8 cellular contexts compared by ENCODE assay signal in the genomic region with DNA sequence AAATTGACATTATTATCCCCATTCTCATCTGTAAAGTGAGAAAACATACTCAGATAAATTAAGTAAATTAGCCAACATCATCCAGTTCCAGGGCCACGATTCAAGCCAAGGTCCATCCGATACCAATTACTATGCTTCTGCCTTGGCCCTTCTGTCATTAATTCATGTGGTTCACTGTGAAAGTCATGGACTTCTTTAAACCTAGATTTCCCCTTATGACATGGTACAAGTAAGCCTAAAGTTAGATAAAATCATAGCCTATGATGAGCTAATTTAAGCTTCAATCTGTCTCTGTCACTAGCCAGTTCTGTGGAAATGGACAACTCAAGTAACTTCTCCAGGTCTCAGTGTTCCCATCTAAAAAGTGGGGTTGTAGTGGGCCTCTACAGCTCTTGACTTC.
DNase-seq lines count a peak whose midpoint lies in the region; ATAC-seq, FAIRE-seq and TF ChIP-seq lines count a peak whose summit lies in the region.
"Had no signal": no experiment of that assay in that cellular context is flagged by ENCODE, and none has a peak within 500 bp of the region (broad histone marks: within the 10 kb centered on the region; RNA-seq: fewer than 3 reads in every experiment).

No MANE protein-coding gene starts in this region.

- ATAC-seq in GM18505 (IDR thresholded peaks at IDR 0.05; ENCODE audit: unreplicated experiment), result no peak
- ATAC-seq in stimulated activated memory B cell treated with anti-CD40 and anti-IgM and Interleukin-4, amounts not matched to agents 10 μg/mL and 1 μg/mL and 100 μg/mL, for 72 hours, result no peak
- no peak for ATAC-seq in HG02571 (IDR thresholded peaks at IDR 0.05; ENCODE audit: unreplicated experiment)

- H3K36me3 ChIP-seq in keratinocyte (ENCODE audit: control insufficient read depth in 2 of 2, extremely low read depth in 1 of 2, insufficient read depth in 2 of 2, low read length in 2 of 2), result no peaks in the 10 kb centered on the region
- H3K36me3 ChIP-seq in kidney (ENCODE audit: control insufficient read depth in 1 of 2, insufficient read depth in 2 of 2, low read length in 2 of 2), result no peaks in the 10 kb centered on the region

- H3K4me3 ChIP-seq in keratinocyte (ENCODE audit: control insufficient read depth in 2 of 3, extremely low read depth in 1 of 3, insufficient read depth in 2 of 3, low read depth in 1 of 3, low read length in 3 of 3) (peak overlapping the region; percentile 16 to 47 (median 36)), kidney (ENCODE audit: low read length in 2 of 2) (no peak overlapping the region)

- FAIRE-seq in keratinocyte (lab: Jason Lieb, UNC), result peak; percentile 56
- no peak for FAIRE-seq in GM19239 (lab: Jason Lieb, UNC)
- FAIRE-seq in kidney (lab: Jason Lieb, UNC), result no peak

- TF ChIP-seq POLR2A in GM18505 (IDR thresholded peaks at IDR 0.05; ENCODE audit: borderline replicate concordance, extremely low read depth, insufficient read depth, insufficient read length), result peak; percentile 29

- CTCF ChIA-PET in activated CD4-positive, alpha-beta memory T cell treated with anti-CD3 and anti-CD28 coated beads for 36 hours (lab: Charles Lee), result no interaction called here

- no peaks in the 10 kb centered on the region for H3K27me3 ChIP-seq in keratinocyte (ENCODE audit: control insufficient read depth, extremely low read depth, insufficient read depth, low read length)

- peak overlapping the region; percentile 82 for H3K4me2 ChIP-seq in keratinocyte (ENCODE audit: control insufficient read depth, extremely low read depth, insufficient read depth, low read depth, low read length)

- H3K27ac ChIP-seq in keratinocyte (ENCODE audit: control insufficient read depth, insufficient read depth, low read length), result peak overlapping the region; percentile 98
- peak overlapping the region in 1 of 2 donors; percentile 57 for H3K27ac ChIP-seq in kidney (ENCODE audit: low read depth in 2 of 2, low read length in 2 of 2)

- H3K36me3 Mint-ChIP-seq in activated CD4-positive, alpha-beta memory T cell treated with anti-CD3 and anti-CD28 coated beads for 36 hours, result no peaks in the 10 kb centered on the region
- no peaks in the 10 kb centered on the region for H3K36me3 Mint-ChIP-seq in stimulated activated memory B cell treated with anti-CD40 and anti-IgM and Interleukin-4, amounts not matched to agents 10 μg/mL and 1 μg/mL and 100 μg/mL, for 72 hours

- no peak for TF ChIP-seq CTCF in keratinocyte (optimal IDR thresholded peaks at IDR 0.05 in 1 of 3, IDR thresholded peaks at IDR 0.05 in 1 of 3, conservative IDR thresholded peaks at IDR 0.05 in 1 of 3; ENCODE audit: extremely low read depth in 1 of 3, insufficient read depth in 2 of 3, low read length in 3 of 3)
- no peak for TF ChIP-seq CTCF in kidney (IDR thresholded peaks at IDR 0.05; ENCODE audit: borderline replicate concordance, extremely low read depth, insufficient read depth)

- H3K4me1 Mint-ChIP-seq in activated CD4-positive, alpha-beta memory T cell treated with anti-CD3 and anti-CD28 coated beads for 36 hours (ENCODE audit: low read depth), result peaks cover 55% of the 10 kb centered on the region
- H3K4me1 Mint-ChIP-seq in stimulated activated memory B cell treated with anti-CD40 and anti-IgM and Interleukin-4, amounts not matched to agents 10 μg/mL and 1 μg/mL and 100 μg/mL, for 72 hours, result peaks cover 83% of the 10 kb centered on the region

- H4K20me1 ChIP-seq in keratinocyte (ENCODE audit: control insufficient read depth, extremely low read depth, insufficient read depth, low read length), result no peaks in the 10 kb centered on the region

- H3K9me3 Mint-ChIP-seq in activated CD4-positive, alpha-beta memory T cell treated with anti-CD3 and anti-CD28 coated beads for 36 hours, result no peaks in the 10 kb centered on the region
- H3K9me3 Mint-ChIP-seq in stimulated activated memory B cell treated with anti-CD40 and anti-IgM and Interleukin-4, amounts not matched to agents 10 μg/mL and 1 μg/mL and 100 μg/mL, for 72 hours, result no peaks in the 10 kb centered on the region
- H3K9me3 Mint-ChIP-seq: neural crest cell had no signal

- no peak overlapping the region for H3K4me3 Mint-ChIP-seq in activated CD4-positive, alpha-beta memory T cell treated with anti-CD3 and anti-CD28 coated beads for 36 hours
- peak overlapping the region; percentile 86 for H3K4me3 Mint-ChIP-seq in stimulated activated memory B cell treated with anti-CD40 and anti-IgM and Interleukin-4, amounts not matched to agents 10 μg/mL and 1 μg/mL and 100 μg/mL, for 72 hours

- H3K79me2 ChIP-seq in keratinocyte (ENCODE audit: control insufficient read depth, insufficient read depth, low read length), result no peaks in the 10 kb centered on the region

- no peaks in the 10 kb centered on the region for H3K9me3 ChIP-seq in keratinocyte (ENCODE audit: control insufficient read depth, low read depth, low read length)
- H3K9me3 ChIP-seq in kidney (ENCODE audit: control insufficient read depth in 1 of 2, low read length in 2 of 2), result no peaks in the 10 kb centered on the region

- POLR2A ChIA-PET in activated CD4-positive, alpha-beta memory T cell treated with anti-CD3 and anti-CD28 coated beads for 36 hours (lab: Charles Lee), result no interaction called here

- DNase-seq in activated CD4-positive, alpha-beta memory T cell treated with anti-CD3 and anti-CD28 coated beads for 36 hours, result no peak
- no peak for DNase-seq in keratinocyte (ENCODE audit: low read depth, low spot score)
- DNase-seq in GM19239 (ENCODE audit: insufficient read length, low spot score), result no peak
- no peak for DNase-seq in kidney

- dilution Hi-C loops in keratinocyte (cut with MboI; ENCODE audit: extremely low pct_ligation_motif_present, low sequenced_read_pairs), result no loop called here

- H3K27ac Mint-ChIP-seq in activated CD4-positive, alpha-beta memory T cell treated with anti-CD3 and anti-CD28 coated beads for 36 hours, result peak overlapping the region; percentile 71
- H3K27ac Mint-ChIP-seq in stimulated activated memory B cell treated with anti-CD40 and anti-IgM and Interleukin-4, amounts not matched to agents 10 μg/mL and 1 μg/mL and 100 μg/mL, for 72 hours, result peak overlapping the region; percentile 93

- H3K27me3 Mint-ChIP-seq in activated CD4-positive, alpha-beta memory T cell treated with anti-CD3 and anti-CD28 coated beads for 36 hours, result no peaks in the 10 kb centered on the region
- H3K27me3 Mint-ChIP-seq in stimulated activated memory B cell treated with anti-CD40 and anti-IgM and Interleukin-4, amounts not matched to agents 10 μg/mL and 1 μg/mL and 100 μg/mL, for 72 hours, result no peaks in the 10 kb centered on the region

- intact Hi-C loops in activated CD4-positive, alpha-beta memory T cell treated with anti-CD3 and anti-CD28 coated beads for 36 hours (cut with micrococcal nuclease), result loop anchor here (1.0 to 5.0 kb wide), 5 partner anchors 59 to 1344 kb away; partner anchors contain the start of gene HDAC2
- intact Hi-C loops in kidney (cut with DNase I), result no loop called here

- H3K4me1 ChIP-seq in keratinocyte (ENCODE audit: control insufficient read depth, extremely low read depth, insufficient read depth, low read length) (peaks cover 52% of the 10 kb centered on the region), kidney (ENCODE audit: control insufficient read depth in 1 of 2, insufficient read depth in 1 of 2, low read depth in 1 of 2, low read length in 2 of 2) (no peaks in the 10 kb centered on the region)

- H2AFZ ChIP-seq in keratinocyte (ENCODE audit: control insufficient read depth, low read length), result no peak overlapping the region

- H3K9ac ChIP-seq in keratinocyte (ENCODE audit: control insufficient read depth, extremely low read depth, insufficient read depth, low read length), result peak overlapping the region; percentile 80
- H3K9ac ChIP-seq in kidney (ENCODE audit: low read length in 2 of 2), result no peak overlapping the region

- peaks cover 5% of the 10 kb centered on the region for H3K9me1 ChIP-seq in keratinocyte (ENCODE audit: control insufficient read depth, extremely low read depth, insufficient read depth, low read length)

Comparison
In these comparisons a context has a peak if more than half of its experiments do, and no peak if none do; other contexts are left out.
1. H3K4me3 ChIP-seq: peak in keratinocyte (3 of 3); none in kidney (0 of 2).